1 cellular context compared by ENCODE assay signal in genomic region chr1:221715321-221716169, GRCh38.
TF ChIP-seq lines count a peak whose summit lies in the region.

No MANE protein-coding gene starts in this region.

TF ChIP-seq in SK-N-SH, 30 proteins besides CTCF, POLR2A, EP300 and RAD21 (continued from another document):
- TF ChIP-seq ZBTB33 (IDR thresholded peaks at IDR 0.05; ENCODE audit: borderline replicate concordance, low read depth) = no peak
- no peak for TF ChIP-seq IRF3 (IDR thresholded peaks at IDR 0.05; ENCODE audit: low read depth, low read length)
- TF ChIP-seq NRF1 (IDR thresholded peaks at IDR 0.05; ENCODE audit: low read depth, low read length) = no peak
- no peak for TF ChIP-seq RFX5 (IDR thresholded peaks at IDR 0.05; ENCODE audit: low read length)
- TF ChIP-seq GATA2 (CRISPR knock-in tag; IDR thresholded peaks at IDR 0.05) = no peak
- no peak for TF ChIP-seq PBX3 (IDR thresholded peaks at IDR 0.05)
- no peak for TF ChIP-seq MXI1 (IDR thresholded peaks at IDR 0.05; ENCODE audit: low read depth, low read length)
